27 cellular contexts compared by ENCODE assay signal in genomic region chr7:132878228-132878919, GRCh38.
A peak's percentile ranks its signal among the peaks of the same experiment; 100 is the strongest.
DNase-seq lines count a peak whose midpoint lies in the region; ATAC-seq, FAIRE-seq and TF ChIP-seq lines count a peak whose summit lies in the region.
"Had no signal": no experiment of that assay in that cellular context is flagged by ENCODE, and none has a peak within 500 bp of the region (broad histone marks: within the 10 kb centered on the region; RNA-seq: fewer than 3 reads in every experiment).

No MANE protein-coding gene starts in this region.

- DNase-seq in GM12892 (ENCODE audit: insufficient read length) (no peak), HFFc6 (peak; percentile 13), RWPE1 (ENCODE audit: low spot score) (peak; percentile 1), foreskin keratinocyte (peak; percentile 27 to 55), NCI-H226 (no peak)
- DNase-seq: activated CD8-positive, alpha-beta T cell treated with anti-CD3 and anti-CD28 coated beads for 36 hours; amygdala; CD4-positive, alpha-beta memory T cell; endodermal cell; gastrocnemius medialis; hippocampal formation; Kasumi-1; left ventricle myocardium superior; midbrain; naive thymus-derived CD8-positive, alpha-beta T cell; NCI-H1105 treated with DMSO at 0.1 percent for 48 hours; NCI-H2029; NCI-H345; Right ventricle myocardium superior; stimulated activated CD4-positive, alpha-beta T cell treated with anti-CD3 and anti-CD28 coated beads, Interleukin-1b, Interleukin-23, amount 100 ng/mL, for 48 hours had no signal

- peak; percentile 90 for ATAC-seq in foreskin keratinocyte
- no peak for ATAC-seq in GM21825 (IDR thresholded peaks at IDR 0.05; ENCODE audit: unreplicated experiment)
- ATAC-seq in GM19023 (IDR thresholded peaks at IDR 0.05; ENCODE audit: unreplicated experiment): no peak
- no peak for ATAC-seq in HG02610 (IDR thresholded peaks at IDR 0.05; ENCODE audit: unreplicated experiment)
- ATAC-seq: activated CD8-positive, alpha-beta T cell treated with anti-CD3 and anti-CD28 coated beads for 36 hours; activated T-helper 17 cell treated with anti-CD3 and anti-CD28 coated beads, Interleukin-2, amount 50 U/mL, for 72 hours; gastrocnemius medialis; left ventricle myocardium superior; naive thymus-derived CD8-positive, alpha-beta T cell had no signal

- no peak overlapping the region for H3K4me3 Mint-ChIP-seq in HFFc6
- H3K4me3 Mint-ChIP-seq: activated CD8-positive, alpha-beta T cell treated with anti-CD3 and anti-CD28 coated beads for 36 hours; activated naive CD4-positive, alpha-beta T cell treated with anti-CD3 and anti-CD28 coated beads, Interleukin-2, amount 50 U/mL, for 24 hours; activated T-helper 17 cell treated with anti-CD3 and anti-CD28 coated beads, Interleukin-2, amount 50 U/mL, for 72 hours; CD4-positive, alpha-beta memory T cell; endodermal cell; naive thymus-derived CD8-positive, alpha-beta T cell had no signal

- H3K9me3 Mint-ChIP-seq in HFFc6: no peaks in the 10 kb centered on the region
- H3K9me3 Mint-ChIP-seq: activated CD8-positive, alpha-beta T cell treated with anti-CD3 and anti-CD28 coated beads for 36 hours; activated naive CD4-positive, alpha-beta T cell treated with anti-CD3 and anti-CD28 coated beads, Interleukin-2, amount 50 U/mL, for 24 hours; activated T-helper 17 cell treated with anti-CD3 and anti-CD28 coated beads, Interleukin-2, amount 50 U/mL, for 72 hours; CD4-positive, alpha-beta memory T cell; endodermal cell; naive thymus-derived CD8-positive, alpha-beta T cell had no signal

- H3K4me1 ChIP-seq in foreskin keratinocyte: peaks cover 12% of the 10 kb centered on the region

- H3K27me3 Mint-ChIP-seq in HFFc6 (ENCODE audit: insufficient read depth): no peaks in the 10 kb centered on the region
- H3K27me3 Mint-ChIP-seq: activated CD8-positive, alpha-beta T cell treated with anti-CD3 and anti-CD28 coated beads for 36 hours; activated naive CD4-positive, alpha-beta T cell treated with anti-CD3 and anti-CD28 coated beads, Interleukin-2, amount 50 U/mL, for 24 hours; activated T-helper 17 cell treated with anti-CD3 and anti-CD28 coated beads, Interleukin-2, amount 50 U/mL, for 72 hours; CD4-positive, alpha-beta memory T cell; naive thymus-derived CD8-positive, alpha-beta T cell had no signal

- TF ChIP-seq POLR2A in GM12892 (IDR thresholded peaks at IDR 0.05; ENCODE audit: low read depth, low read length): no peak

- H3K27ac ChIP-seq in RWPE1: no peak overlapping the region
- H3K27ac ChIP-seq in foreskin keratinocyte: peak overlapping the region; percentile 24
- H3K27ac ChIP-seq: coronary artery, gastrocnemius medialis, tibial nerve had no signal

- H3K27ac Mint-ChIP-seq in HFFc6: peak overlapping the region; percentile 27
- H3K27ac Mint-ChIP-seq: activated CD8-positive, alpha-beta T cell treated with anti-CD3 and anti-CD28 coated beads for 36 hours; activated naive CD4-positive, alpha-beta T cell treated with anti-CD3 and anti-CD28 coated beads, Interleukin-2, amount 50 U/mL, for 24 hours; activated T-helper 17 cell treated with anti-CD3 and anti-CD28 coated beads, Interleukin-2, amount 50 U/mL, for 72 hours; endodermal cell had no signal

- TF ChIP-seq CTCF in HFFc6 (IDR thresholded peaks at IDR 0.05): no peak
- no peak for TF ChIP-seq CTCF in RWPE1 (conservative IDR thresholded peaks at IDR 0.05; ENCODE audit: low read depth)
- TF ChIP-seq CTCF in foreskin keratinocyte (conservative IDR thresholded peaks at IDR 0.05): no peak

- FAIRE-seq in GM12892 (lab: Jason Lieb, UNC): peak; percentile 9

- H3K27me3 ChIP-seq in foreskin keratinocyte: no peaks in the 10 kb centered on the region
- H3K27me3 ChIP-seq: gastrocnemius medialis, tibial nerve had no signal

- POLR2A ChIA-PET in RWPE1 (lab: Yijun Ruan, JAX; ENCODE audit: low non-redundant PET): no interaction called here

- no peaks in the 10 kb centered on the region; the same call in 1 of the 2 replicates for H3K36me3 Mint-ChIP-seq in HFFc6 (ENCODE audit: low read depth)

- H3K4me1 Mint-ChIP-seq in HFFc6 (ENCODE audit: low read depth): peaks cover 13% of the 10 kb centered on the region

- CTCF ChIA-PET in RWPE1 (lab: Yijun Ruan, JAX): no interaction called here

Comparison
In these comparisons a context has a peak if more than half of its experiments do, and no peak if none do; other contexts are left out.
1. DNase-seq: peak in HFFc6 (single experiment), RWPE1 (single experiment) and foreskin keratinocyte (2 of 2); none in GM12892 (single experiment) and NCI-H226 (single experiment).